Comparison of ENCODE assay signal across 1 cellular context in the genomic region with DNA sequence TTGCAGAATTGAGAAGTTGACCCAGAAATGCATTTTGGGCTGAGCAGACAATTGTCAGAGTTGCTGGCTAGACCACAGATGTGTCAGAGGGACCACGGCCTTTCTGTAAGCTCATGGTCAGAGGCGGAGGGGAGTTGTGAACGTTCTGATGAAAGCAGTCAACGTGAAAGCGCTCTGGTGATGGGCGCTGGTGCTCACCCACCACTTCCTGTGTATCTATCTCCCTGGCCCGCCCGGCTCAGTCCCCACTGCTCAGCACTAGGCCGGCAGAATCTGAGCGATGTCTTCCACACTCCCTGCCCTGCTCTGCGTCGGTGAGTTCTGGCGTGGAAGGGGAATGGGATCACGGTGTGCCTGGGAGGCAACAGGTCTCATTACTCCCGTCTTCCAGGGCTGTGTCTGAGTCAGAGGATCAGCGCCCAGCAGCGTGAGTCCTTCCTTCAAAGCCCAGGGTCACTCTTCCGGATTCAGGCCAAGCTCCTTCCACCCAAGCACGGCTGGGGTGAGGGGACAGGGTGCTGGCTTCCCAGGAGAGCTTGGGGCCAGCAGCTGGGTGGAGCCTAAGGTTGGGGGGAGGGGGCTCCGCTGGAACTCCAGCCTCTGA.
A peak's percentile ranks its signal among the peaks of the same experiment; 100 is the strongest.
TF ChIP-seq lines count a peak whose summit lies in the region.

A gene with protein sequence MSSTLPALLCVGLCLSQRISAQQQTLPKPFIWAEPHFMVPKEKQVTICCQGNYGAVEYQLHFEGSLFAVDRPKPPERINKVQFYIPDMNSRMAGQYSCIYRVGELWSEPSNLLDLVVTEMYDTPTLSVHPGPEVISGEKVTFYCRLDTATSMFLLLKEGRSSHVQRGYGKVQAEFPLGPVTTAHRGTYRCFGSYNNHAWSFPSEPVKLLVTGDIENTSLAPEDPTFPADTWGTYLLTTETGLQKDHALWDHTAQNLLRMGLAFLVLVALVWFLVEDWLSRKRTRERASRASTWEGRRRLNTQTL (plus strand): TSS at position 241 of the 604 bp plus-strand sequence. CDS start 40 bp downstream, at position 281.

TF ChIP-seq in K562, 482 proteins besides CTCF, POLR2A, EP300 and RAD21 (continues in another document):
- TF ChIP-seq PHB2 (IDR thresholded peaks at IDR 0.05; ENCODE audit: low read depth) (no peak), FOXA3 (CRISPR knock-in tag; conservative IDR thresholded peaks at IDR 0.05 in 1 of 2, IDR thresholded peaks at IDR 0.05 in 1 of 2) (0 out of 4 replicates have a peak, but pooled peaks of 1 of the 2 experiments have one; percentile 21), CHD4 (IDR thresholded peaks at IDR 0.05; ENCODE audit: insufficient read depth, insufficient replicate concordance, low read depth, low read length, poor library complexity, severe bottlenecking) (no peak), HMG20A (CRISPR knock-in tag; conservative IDR thresholded peaks at IDR 0.05) (no peak), PHTF2 (CRISPR knock-in tag; IDR thresholded peaks at IDR 0.05) (no peak), MCM7 (IDR thresholded peaks at IDR 0.05) (no peak), CBX2 (IDR thresholded peaks at IDR 0.05; ENCODE audit: insufficient read depth, low read length, poor library complexity, severe bottlenecking) (no peak), ZNF707 (CRISPR knock-in tag; conservative IDR thresholded peaks at IDR 0.05) (no peak), SRSF1 (IDR thresholded peaks at IDR 0.05; ENCODE audit: low read depth, low read length) (no peak), FOXJ3 (CRISPR knock-in tag; IDR thresholded peaks at IDR 0.05) (no peak), ZNF121 (CRISPR knock-in tag; conservative IDR thresholded peaks at IDR 0.05) (no peak), ZNF77 (CRISPR knock-in tag; IDR thresholded peaks at IDR 0.05) (no peak), ESRRB (CRISPR knock-in tag; IDR thresholded peaks at IDR 0.05; ENCODE audit: borderline replicate concordance) (no peak), ZC3H4 (CRISPR knock-in tag; IDR thresholded peaks at IDR 0.05; ENCODE audit: borderline replicate concordance) (no peak), NFE2 (IDR thresholded peaks at IDR 0.05; ENCODE audit: low read depth) (no peak), CAMTA2 (CRISPR knock-in tag; conservative IDR thresholded peaks at IDR 0.05) (no peak), TCF3 (CRISPR knock-in tag; IDR thresholded peaks at IDR 0.05) (no peak), MXI1 (IDR thresholded peaks at IDR 0.05; ENCODE audit: low read depth, low read length) (no peak), ADNP (tag; IDR thresholded peaks at IDR 0.05) (no peak), NELFE (IDR thresholded peaks at IDR 0.05; ENCODE audit: insufficient read depth, insufficient read length) (no peak), NFATC3 (IDR thresholded peaks at IDR 0.05) (no peak), ARID1B (IDR thresholded peaks at IDR 0.05) (no peak), SAFB (IDR thresholded peaks at IDR 0.05; ENCODE audit: borderline replicate concordance, low read depth, low read length) (no peak), LARP7 (IDR thresholded peaks at IDR 0.05) (no peak), HNRNPLL (IDR thresholded peaks at IDR 0.05; ENCODE audit: low read depth, low read length, poor library complexity, severe bottlenecking) (no peak), RCOR1 (IDR thresholded peaks at IDR 0.05; ENCODE audit: borderline replicate concordance in 1 of 2, low read depth in 2 of 2, low read length in 2 of 2) (no peak), ZNF224 (CRISPR knock-in tag; IDR thresholded peaks at IDR 0.05) (no peak), MAFK (IDR thresholded peaks at IDR 0.05; ENCODE audit: low read length) (no peak)
- TF ChIP-seq, protein P1, sequence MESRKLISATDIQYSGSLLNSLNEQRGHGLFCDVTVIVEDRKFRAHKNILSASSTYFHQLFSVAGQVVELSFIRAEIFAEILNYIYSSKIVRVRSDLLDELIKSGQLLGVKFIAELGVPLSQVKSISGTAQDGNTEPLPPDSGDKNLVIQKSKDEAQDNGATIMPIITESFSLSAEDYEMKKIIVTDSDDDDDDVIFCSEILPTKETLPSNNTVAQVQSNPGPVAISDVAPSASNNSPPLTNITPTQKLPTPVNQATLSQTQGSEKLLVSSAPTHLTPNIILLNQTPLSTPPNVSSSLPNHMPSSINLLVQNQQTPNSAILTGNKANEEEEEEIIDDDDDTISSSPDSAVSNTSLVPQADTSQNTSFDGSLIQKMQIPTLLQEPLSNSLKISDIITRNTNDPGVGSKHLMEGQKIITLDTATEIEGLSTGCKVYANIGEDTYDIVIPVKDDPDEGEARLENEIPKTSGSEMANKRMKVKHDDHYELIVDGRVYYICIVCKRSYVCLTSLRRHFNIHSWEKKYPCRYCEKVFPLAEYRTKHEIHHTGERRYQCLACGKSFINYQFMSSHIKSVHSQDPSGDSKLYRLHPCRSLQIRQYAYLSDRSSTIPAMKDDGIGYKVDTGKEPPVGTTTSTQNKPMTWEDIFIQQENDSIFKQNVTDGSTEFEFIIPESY (CRISPR knock-in tag; IDR thresholded peaks at IDR 0.05), result peak; percentile 66; the same call in 1 of the 2 replicates
- TF ChIP-seq, protein P2, sequence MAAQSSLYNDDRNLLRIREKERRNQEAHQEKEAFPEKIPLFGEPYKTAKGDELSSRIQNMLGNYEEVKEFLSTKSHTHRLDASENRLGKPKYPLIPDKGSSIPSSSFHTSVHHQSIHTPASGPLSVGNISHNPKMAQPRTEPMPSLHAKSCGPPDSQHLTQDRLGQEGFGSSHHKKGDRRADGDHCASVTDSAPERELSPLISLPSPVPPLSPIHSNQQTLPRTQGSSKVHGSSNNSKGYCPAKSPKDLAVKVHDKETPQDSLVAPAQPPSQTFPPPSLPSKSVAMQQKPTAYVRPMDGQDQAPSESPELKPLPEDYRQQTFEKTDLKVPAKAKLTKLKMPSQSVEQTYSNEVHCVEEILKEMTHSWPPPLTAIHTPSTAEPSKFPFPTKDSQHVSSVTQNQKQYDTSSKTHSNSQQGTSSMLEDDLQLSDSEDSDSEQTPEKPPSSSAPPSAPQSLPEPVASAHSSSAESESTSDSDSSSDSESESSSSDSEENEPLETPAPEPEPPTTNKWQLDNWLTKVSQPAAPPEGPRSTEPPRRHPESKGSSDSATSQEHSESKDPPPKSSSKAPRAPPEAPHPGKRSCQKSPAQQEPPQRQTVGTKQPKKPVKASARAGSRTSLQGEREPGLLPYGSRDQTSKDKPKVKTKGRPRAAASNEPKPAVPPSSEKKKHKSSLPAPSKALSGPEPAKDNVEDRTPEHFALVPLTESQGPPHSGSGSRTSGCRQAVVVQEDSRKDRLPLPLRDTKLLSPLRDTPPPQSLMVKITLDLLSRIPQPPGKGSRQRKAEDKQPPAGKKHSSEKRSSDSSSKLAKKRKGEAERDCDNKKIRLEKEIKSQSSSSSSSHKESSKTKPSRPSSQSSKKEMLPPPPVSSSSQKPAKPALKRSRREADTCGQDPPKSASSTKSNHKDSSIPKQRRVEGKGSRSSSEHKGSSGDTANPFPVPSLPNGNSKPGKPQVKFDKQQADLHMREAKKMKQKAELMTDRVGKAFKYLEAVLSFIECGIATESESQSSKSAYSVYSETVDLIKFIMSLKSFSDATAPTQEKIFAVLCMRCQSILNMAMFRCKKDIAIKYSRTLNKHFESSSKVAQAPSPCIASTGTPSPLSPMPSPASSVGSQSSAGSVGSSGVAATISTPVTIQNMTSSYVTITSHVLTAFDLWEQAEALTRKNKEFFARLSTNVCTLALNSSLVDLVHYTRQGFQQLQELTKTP (IDR thresholded peaks at IDR 0.05; ENCODE audit: low read depth in 1 of 2, partially characterized antibody in 2 of 2), result no peak
- TF ChIP-seq, protein P3, sequence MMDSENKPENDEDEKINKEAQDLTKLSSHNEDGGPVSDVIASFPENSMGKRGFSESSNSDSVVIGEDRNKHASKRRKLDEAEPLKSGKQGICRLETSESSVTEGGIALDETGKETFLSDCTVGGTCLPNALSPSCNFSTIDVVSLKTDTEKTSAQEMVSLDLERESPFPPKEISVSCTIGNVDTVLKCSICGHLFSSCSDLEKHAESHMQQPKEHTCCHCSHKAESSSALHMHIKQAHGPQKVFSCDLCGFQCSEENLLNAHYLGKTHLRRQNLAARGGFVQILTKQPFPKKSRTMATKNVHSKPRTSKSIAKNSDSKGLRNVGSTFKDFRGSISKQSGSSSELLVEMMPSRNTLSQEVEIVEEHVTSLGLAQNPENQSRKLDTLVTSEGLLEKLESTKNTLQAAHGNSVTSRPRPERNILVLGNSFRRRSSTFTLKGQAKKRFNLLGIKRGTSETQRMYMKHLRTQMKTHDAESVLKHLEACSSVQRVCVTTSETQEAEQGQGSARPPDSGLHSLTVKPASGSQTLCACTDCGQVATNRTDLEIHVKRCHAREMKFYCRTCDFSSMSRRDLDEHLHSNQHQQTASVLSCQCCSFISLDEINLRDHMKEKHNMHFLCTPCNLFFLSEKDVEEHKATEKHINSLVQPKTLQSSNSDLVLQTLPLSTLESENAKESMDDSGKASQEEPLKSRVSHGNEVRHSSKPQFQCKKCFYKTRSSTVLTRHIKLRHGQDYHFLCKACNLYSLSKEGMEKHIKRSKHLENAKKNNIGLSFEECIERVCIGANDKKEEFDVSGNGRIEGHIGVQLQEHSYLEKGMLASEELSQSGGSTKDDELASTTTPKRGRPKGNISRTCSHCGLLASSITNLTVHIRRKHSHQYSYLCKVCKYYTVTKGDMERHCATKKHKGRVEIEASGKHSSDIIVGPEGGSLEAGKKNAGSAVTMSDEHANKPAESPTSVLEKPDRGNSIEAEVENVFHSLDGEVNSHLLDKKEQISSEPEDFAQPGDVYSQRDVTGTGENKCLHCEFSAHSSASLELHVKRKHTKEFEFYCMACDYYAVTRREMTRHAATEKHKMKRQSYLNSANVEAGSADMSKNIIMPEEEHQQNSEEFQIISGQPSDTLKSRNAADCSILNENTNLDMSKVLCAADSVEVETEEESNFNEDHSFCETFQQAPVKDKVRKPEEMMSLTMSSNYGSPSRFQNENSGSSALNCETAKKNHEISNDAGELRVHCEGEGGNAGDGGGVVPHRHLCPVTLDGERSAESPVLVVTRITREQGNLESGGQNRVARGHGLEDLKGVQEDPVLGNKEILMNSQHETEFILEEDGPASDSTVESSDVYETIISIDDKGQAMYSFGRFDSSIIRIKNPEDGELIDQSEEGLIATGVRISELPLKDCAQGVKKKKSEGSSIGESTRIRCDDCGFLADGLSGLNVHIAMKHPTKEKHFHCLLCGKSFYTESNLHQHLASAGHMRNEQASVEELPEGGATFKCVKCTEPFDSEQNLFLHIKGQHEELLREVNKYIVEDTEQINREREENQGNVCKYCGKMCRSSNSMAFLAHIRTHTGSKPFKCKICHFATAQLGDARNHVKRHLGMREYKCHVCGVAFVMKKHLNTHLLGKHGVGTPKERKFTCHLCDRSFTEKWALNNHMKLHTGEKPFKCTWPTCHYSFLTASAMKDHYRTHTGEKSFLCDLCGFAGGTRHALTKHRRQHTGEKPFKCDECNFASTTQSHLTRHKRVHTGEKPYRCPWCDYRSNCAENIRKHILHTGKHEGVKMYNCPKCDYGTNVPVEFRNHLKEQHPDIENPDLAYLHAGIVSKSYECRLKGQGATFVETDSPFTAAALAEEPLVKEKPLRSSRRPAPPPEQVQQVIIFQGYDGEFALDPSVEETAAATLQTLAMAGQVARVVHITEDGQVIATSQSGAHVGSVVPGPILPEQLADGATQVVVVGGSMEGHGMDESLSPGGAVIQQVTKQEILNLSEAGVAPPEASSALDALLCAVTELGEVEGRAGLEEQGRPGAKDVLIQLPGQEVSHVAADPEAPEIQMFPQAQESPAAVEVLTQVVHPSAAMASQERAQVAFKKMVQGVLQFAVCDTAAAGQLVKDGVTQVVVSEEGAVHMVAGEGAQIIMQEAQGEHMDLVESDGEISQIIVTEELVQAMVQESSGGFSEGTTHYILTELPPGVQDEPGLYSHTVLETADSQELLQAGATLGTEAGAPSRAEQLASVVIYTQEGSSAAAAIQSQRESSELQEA (IDR thresholded peaks at IDR 0.05; ENCODE audit: low read depth), result no peak
- TF ChIP-seq, protein P4, sequence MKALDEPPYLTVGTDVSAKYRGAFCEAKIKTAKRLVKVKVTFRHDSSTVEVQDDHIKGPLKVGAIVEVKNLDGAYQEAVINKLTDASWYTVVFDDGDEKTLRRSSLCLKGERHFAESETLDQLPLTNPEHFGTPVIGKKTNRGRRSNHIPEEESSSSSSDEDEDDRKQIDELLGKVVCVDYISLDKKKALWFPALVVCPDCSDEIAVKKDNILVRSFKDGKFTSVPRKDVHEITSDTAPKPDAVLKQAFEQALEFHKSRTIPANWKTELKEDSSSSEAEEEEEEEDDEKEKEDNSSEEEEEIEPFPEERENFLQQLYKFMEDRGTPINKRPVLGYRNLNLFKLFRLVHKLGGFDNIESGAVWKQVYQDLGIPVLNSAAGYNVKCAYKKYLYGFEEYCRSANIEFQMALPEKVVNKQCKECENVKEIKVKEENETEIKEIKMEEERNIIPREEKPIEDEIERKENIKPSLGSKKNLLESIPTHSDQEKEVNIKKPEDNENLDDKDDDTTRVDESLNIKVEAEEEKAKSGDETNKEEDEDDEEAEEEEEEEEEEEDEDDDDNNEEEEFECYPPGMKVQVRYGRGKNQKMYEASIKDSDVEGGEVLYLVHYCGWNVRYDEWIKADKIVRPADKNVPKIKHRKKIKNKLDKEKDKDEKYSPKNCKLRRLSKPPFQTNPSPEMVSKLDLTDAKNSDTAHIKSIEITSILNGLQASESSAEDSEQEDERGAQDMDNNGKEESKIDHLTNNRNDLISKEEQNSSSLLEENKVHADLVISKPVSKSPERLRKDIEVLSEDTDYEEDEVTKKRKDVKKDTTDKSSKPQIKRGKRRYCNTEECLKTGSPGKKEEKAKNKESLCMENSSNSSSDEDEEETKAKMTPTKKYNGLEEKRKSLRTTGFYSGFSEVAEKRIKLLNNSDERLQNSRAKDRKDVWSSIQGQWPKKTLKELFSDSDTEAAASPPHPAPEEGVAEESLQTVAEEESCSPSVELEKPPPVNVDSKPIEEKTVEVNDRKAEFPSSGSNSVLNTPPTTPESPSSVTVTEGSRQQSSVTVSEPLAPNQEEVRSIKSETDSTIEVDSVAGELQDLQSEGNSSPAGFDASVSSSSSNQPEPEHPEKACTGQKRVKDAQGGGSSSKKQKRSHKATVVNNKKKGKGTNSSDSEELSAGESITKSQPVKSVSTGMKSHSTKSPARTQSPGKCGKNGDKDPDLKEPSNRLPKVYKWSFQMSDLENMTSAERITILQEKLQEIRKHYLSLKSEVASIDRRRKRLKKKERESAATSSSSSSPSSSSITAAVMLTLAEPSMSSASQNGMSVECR (CRISPR knock-in tag; IDR thresholded peaks at IDR 0.05), result peak; percentile 47; the same call in 1 of the 2 replicates
- TF ChIP-seq, protein P5, sequence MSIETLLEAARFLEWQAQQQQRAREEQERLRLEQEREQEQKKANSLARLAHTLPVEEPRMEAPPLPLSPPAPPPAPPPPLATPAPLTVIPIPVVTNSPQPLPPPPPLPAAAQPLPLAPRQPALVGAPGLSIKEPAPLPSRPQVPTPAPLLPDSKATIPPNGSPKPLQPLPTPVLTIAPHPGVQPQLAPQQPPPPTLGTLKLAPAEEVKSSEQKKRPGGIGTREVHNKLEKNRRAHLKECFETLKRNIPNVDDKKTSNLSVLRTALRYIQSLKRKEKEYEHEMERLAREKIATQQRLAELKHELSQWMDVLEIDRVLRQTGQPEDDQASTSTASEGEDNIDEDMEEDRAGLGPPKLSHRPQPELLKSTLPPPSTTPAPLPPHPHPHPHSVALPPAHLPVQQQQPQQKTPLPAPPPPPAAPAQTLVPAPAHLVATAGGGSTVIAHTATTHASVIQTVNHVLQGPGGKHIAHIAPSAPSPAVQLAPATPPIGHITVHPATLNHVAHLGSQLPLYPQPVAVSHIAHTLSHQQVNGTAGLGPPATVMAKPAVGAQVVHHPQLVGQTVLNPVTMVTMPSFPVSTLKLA (conservative IDR thresholded peaks at IDR 0.05), result no peak; a peak in 1 of 4 replicates
- TF ChIP-seq, protein P6, sequence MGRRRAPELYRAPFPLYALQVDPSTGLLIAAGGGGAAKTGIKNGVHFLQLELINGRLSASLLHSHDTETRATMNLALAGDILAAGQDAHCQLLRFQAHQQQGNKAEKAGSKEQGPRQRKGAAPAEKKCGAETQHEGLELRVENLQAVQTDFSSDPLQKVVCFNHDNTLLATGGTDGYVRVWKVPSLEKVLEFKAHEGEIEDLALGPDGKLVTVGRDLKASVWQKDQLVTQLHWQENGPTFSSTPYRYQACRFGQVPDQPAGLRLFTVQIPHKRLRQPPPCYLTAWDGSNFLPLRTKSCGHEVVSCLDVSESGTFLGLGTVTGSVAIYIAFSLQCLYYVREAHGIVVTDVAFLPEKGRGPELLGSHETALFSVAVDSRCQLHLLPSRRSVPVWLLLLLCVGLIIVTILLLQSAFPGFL (CRISPR knock-in tag; IDR thresholded peaks at IDR 0.05), result no peak
